ENCODE assay signal across 18 cellular contexts in the genomic region with DNA sequence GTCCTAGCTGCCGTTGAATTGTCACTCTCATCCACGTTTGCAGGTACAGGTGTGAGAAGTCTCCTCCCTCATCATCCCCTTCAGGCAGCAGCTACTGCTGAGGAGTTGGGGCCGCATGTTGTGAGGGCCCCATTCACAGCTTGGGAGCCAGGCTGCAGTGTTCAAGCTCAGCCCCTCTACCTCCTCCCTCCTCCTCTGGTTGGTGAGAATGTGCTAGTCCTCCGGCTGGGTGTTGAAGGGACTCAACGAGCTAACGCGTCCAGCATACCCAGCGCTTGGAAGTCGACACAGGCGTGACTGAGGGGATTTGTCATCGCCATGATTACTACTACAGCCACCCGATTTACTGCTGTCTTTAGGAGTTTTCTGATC.
"Had no signal": no experiment of that assay in that cellular context is flagged by ENCODE, and none has a peak within 500 bp of the region (broad histone marks: within the 10 kb centered on the region; RNA-seq: fewer than 3 reads in every experiment).

No MANE protein-coding gene starts in this region.

- H3K4me3 ChIP-seq: mucosa of descending colon, tibial nerve had no signal

- H3K36me3 Mint-ChIP-seq: activated naive CD8-positive, alpha-beta T cell treated with anti-CD3 and anti-CD28 coated beads for 36 hours; naive B cell had no signal

- H3K27me3 ChIP-seq: tibial nerve had no signal

- H3K36me3 ChIP-seq: neutrophil, tibial nerve had no signal

- H3K4me1 Mint-ChIP-seq: activated naive CD8-positive, alpha-beta T cell treated with anti-CD3 and anti-CD28 coated beads for 36 hours; endodermal cell; naive B cell had no signal

- DNase-seq: activated CD4-positive, alpha-beta T cell treated with anti-CD3 and anti-CD28 coated beads for 1 hour; activated CD4-positive, alpha-beta T cell treated with anti-CD3 and anti-CD28 coated beads, Interleukin-2, amount 50 U/mL, for 4 hours; activated gamma-delta T cell treated with Interleukin-2 at 50 U/mL for 16 hours; activated naive CD8-positive, alpha-beta T cell treated with anti-CD3 and anti-CD28 coated beads for 36 hours; activated T-cell treated with anti-CD3 and anti-CD28 coated beads for 4 hours; amniotic stem cell; endodermal cell; foreskin keratinocyte; mesenchymal stem cell; mucosa of descending colon; naive B cell; stimulated activated CD4-positive, alpha-beta T cell treated with anti-CD3 and anti-CD28 coated beads, Interleukin-2, amount 100 ng/mL, for 24 hours had no signal

- H3K9me3 ChIP-seq: mucosa of descending colon, neutrophil, tibial nerve had no signal

- H3K27ac Mint-ChIP-seq: activated naive CD8-positive, alpha-beta T cell treated with anti-CD3 and anti-CD28 coated beads for 36 hours; activated T-helper 1 cell treated with anti-CD3 and anti-CD28 coated beads, Interleukin-12 subunit alpha, Interleukin-12 subunit beta, Interleukin-2, Interleukin-4 antibody, amounts not matched to agents 30 ng/mL and 10 ng/mL and 1 ng/mL, durations not matched to agents 14 hours and 24 hours and 36 hours; endodermal cell; naive B cell; stimulated activated naive CD8-positive, alpha-beta T cell treated with anti-CD3 and anti-CD28 coated beads, Interleukin-15, Interleukin-2, amounts not matched to agents 100 ng/mL and 50 ng/mL, for 24 hours; T-helper 1 cell treated with Interleukin-12 subunit alpha and Interleukin-12 subunit beta and Interleukin-4 antibody, amounts not matched to agents 30 μg/mL and 1 μg/mL, for 36 hours had no signal

- ATAC-seq: foreskin keratinocyte had no signal

- H3K9me3 Mint-ChIP-seq: activated naive CD8-positive, alpha-beta T cell treated with anti-CD3 and anti-CD28 coated beads for 36 hours; activated T-helper 1 cell treated with anti-CD3 and anti-CD28 coated beads, Interleukin-12 subunit alpha, Interleukin-12 subunit beta, Interleukin-2, Interleukin-4 antibody, amounts not matched to agents 30 ng/mL and 10 ng/mL and 1 ng/mL, durations not matched to agents 14 hours and 24 hours and 36 hours; endodermal cell; naive B cell; stimulated activated naive CD8-positive, alpha-beta T cell treated with anti-CD3 and anti-CD28 coated beads, Interleukin-15, Interleukin-2, amounts not matched to agents 100 ng/mL and 50 ng/mL, for 24 hours; T-helper 1 cell treated with Interleukin-12 subunit alpha and Interleukin-12 subunit beta and Interleukin-4 antibody, amounts not matched to agents 30 μg/mL and 1 μg/mL, for 36 hours had no signal

- H3K4me3 Mint-ChIP-seq: activated naive CD8-positive, alpha-beta T cell treated with anti-CD3 and anti-CD28 coated beads for 36 hours; activated T-helper 1 cell treated with anti-CD3 and anti-CD28 coated beads, Interleukin-12 subunit alpha, Interleukin-12 subunit beta, Interleukin-2, Interleukin-4 antibody, amounts not matched to agents 30 ng/mL and 10 ng/mL and 1 ng/mL, durations not matched to agents 14 hours and 24 hours and 36 hours; endodermal cell; naive B cell; stimulated activated naive CD8-positive, alpha-beta T cell treated with anti-CD3 and anti-CD28 coated beads, Interleukin-15, Interleukin-2, amounts not matched to agents 100 ng/mL and 50 ng/mL, for 24 hours; T-helper 1 cell treated with Interleukin-12 subunit alpha and Interleukin-12 subunit beta and Interleukin-4 antibody, amounts not matched to agents 30 μg/mL and 1 μg/mL, for 36 hours had no signal

- H3K27ac ChIP-seq: epithelial cell of prostate, foreskin keratinocyte, neutrophil had no signal
